Comparison of ENCODE assay signal across 23 cellular contexts in genomic region chr3:122283796-122284445, GRCh38. TPM values are rescaled to one million over a fixed set of nuclear protein-coding genes. Genes with fewer than 3 reads are reported as not detected.
"Had no signal": no experiment of that assay in that cellular context is flagged by ENCODE, and none has a peak within 500 bp of the region (broad histone marks: within the 10 kb centered on the region; RNA-seq: fewer than 3 reads in every experiment).

No MANE protein-coding gene starts in this region.

- H3K36me3 Mint-ChIP-seq: naive thymus-derived CD4-positive, alpha-beta T cell had no signal

- H3K4me3 Mint-ChIP-seq: naive thymus-derived CD4-positive, alpha-beta T cell; nephron progenitor cell had no signal

- H3K9me3 ChIP-seq: gastrocnemius medialis, heart right ventricle, ovary, stomach, thoracic aorta, transverse colon had no signal

- DNase-seq: cortex of kidney; dorsolateral prefrontal cortex; effector CD8-positive, alpha-beta T cell; gastrocnemius medialis; heart right ventricle; islet precursor cell; mammary epithelial cell; naive thymus-derived CD4-positive, alpha-beta T cell; nephron progenitor cell; nucleus accumbens; ovary; right cardiac atrium; small intestine; stimulated activated CD4-positive, alpha-beta T cell treated with anti-CD3 and anti-CD28 coated beads, Interleukin-12 subunit alpha, Interleukin-12 subunit beta, amount 100 ng/mL, for 4 hours; stimulated activated naive CD4-positive, alpha-beta T cell; stomach; substantia nigra; transverse colon had no signal

- H3K4me1 Mint-ChIP-seq: nephron progenitor cell had no signal

- H3K27ac ChIP-seq: dorsolateral prefrontal cortex, gastrocnemius medialis, heart right ventricle, ovary, stomach, thoracic aorta, transverse colon had no signal

- H3K4me1 ChIP-seq: gastrocnemius medialis, heart right ventricle, stomach, transverse colon had no signal

- ATAC-seq: esophagus mucosa; gastrocnemius medialis; heart right ventricle; left lobe of liver; naive thymus-derived CD4-positive, alpha-beta T cell; right cardiac atrium had no signal

- H3K36me3 ChIP-seq: gastrocnemius medialis, heart right ventricle, ovary, stomach, thoracic aorta, transverse colon had no signal

- H3K27me3 ChIP-seq: gastrocnemius medialis, ovary, stomach, transverse colon had no signal

- H3K27ac Mint-ChIP-seq: naive thymus-derived CD4-positive, alpha-beta T cell; nephron progenitor cell; progenitor cell of endocrine pancreas had no signal

- H3K4me3 ChIP-seq: dorsolateral prefrontal cortex, gastrocnemius medialis, heart right ventricle, ovary, stomach, thoracic aorta, transverse colon had no signal

RNA-seq across cellular contexts. Expression of gene CSTA, which starts 41.1 kb away (rescaled TPM):
- total RNA-seq: fibroblast of villous mesenchyme, progenitor cell of endocrine pancreas had no signal
